In the genomic region with DNA sequence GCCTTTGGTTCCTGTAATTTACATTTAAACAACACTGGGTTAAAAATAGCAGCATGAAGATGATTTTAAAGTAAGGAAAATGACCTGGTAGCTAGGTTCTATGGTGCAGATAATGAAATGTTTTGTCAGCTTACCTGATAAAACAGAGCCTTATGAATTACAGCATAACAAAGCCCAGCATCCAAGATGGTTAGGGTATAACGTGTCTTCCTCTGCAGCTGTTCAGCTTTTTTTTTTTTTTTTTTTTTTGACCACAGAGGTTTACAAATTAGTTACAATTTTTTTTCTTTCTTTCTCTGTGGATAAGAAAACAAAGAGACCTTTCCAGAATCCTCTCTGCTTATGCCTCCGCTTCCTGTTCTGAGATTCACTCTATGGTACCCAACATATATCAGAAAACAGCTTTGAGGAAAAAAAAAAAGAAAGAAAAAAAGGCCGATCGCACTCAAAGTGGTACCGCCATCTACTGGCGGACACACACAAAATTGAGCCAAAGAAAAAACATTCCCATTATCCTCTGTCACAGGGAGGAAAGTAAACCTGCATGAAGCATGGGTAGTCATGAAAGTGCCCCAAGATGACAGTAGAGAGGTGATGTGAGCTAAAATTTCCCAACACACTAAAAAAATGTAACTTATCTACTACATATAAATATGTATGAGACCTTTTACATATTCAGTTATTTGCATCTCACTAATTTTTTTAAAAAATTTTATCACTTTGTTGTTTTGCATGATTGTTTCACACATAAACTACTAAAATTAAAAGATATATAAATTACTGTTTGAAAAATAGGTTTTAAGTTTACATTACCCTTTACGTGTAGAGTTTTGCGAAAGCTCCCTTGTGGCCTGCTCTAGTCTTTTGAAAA, we compare ENCODE assay signal across 8 cellular contexts. TPM values are rescaled to one million over a fixed set of nuclear protein-coding genes. Genes with fewer than 3 reads are reported as not detected.
A peak's percentile ranks its signal among the peaks of the same experiment; 100 is the strongest.
DNase-seq lines count a peak whose midpoint lies in the region; ATAC-seq and TF ChIP-seq lines count a peak whose summit lies in the region.

A gene (minus strand): TSS at position 362 of the 871 bp plus-strand sequence. CDS start 27,656 bp downstream, outside the sequence.

- no peaks in the 10 kb centered on the region for H3K27me3 ChIP-seq in CD8-positive, alpha-beta T cell (ENCODE audit: insufficient read depth, low read length)

- no peak within 1 kb of the TSS for H3K27ac Mint-ChIP-seq in CD8-positive, alpha-beta T cell
- H3K27ac Mint-ChIP-seq in immature natural killer cell: no peak within 1 kb of the TSS

- no peaks in the 10 kb centered on the region for H3K9me3 Mint-ChIP-seq in CD8-positive, alpha-beta T cell
- H3K9me3 Mint-ChIP-seq in immature natural killer cell: peaks cover 0 to 2% (median 0%) of the 10 kb centered on the region in 6 donors

- H3K4me3 Mint-ChIP-seq in CD8-positive, alpha-beta T cell: peak within 1 kb of the TSS; percentile 21
- peak within 1 kb of the TSS in 4 of 5 donors; percentile 12 to 54 (median 32) for H3K4me3 Mint-ChIP-seq in immature natural killer cell

- H3K4me1 ChIP-seq in CD8-positive, alpha-beta T cell (ENCODE audit: insufficient read depth, low read length): no peaks in the 10 kb centered on the region

- no peaks in the 10 kb centered on the region for H3K36me3 Mint-ChIP-seq in CD8-positive, alpha-beta T cell
- no peaks in the 10 kb centered on the region for H3K36me3 Mint-ChIP-seq in immature natural killer cell

- H3K36me3 ChIP-seq in CD8-positive, alpha-beta T cell (ENCODE audit: insufficient read depth, low read length): no peaks in the 10 kb centered on the region

- CTCF ChIA-PET in CD8-positive, alpha-beta T cell (lab: Charles Lee): interaction anchor here (0.6 to 1.1 kb wide), 3 partner anchors 9 to 644 kb away, joined by 3 read pairs; no protein-coding TSS in a partner anchor

- DNase-seq in CD8-positive, alpha-beta T cell: no peak
- DNase-seq in NCI-H2196 (lab: John Stamatoyannopoulos, UW; ENCODE audit: unreplicated experiment): peak; percentile 47
- DNase-seq in amniotic epithelial cell (ENCODE audit: low read depth): peak; percentile 33
- DNase-seq in immature natural killer cell: peak in 1 of 3 donors; percentile 1
- peak; percentile 26 for DNase-seq in stromal cell of bone marrow (ENCODE audit: low read depth)
- DNase-seq in activated effector memory CD4-positive, alpha-beta T cell treated with Interleukin-2 at 50 U/mL for 16 hours: no peak

- peak; percentile 10 for TF ChIP-seq CTCF in CD8-positive, alpha-beta T cell (IDR thresholded peaks at IDR 0.05)

- H3K4me1 Mint-ChIP-seq in CD8-positive, alpha-beta T cell (ENCODE audit: low read depth): peaks cover 6% of the 10 kb centered on the region
- H3K4me1 Mint-ChIP-seq in immature natural killer cell: peaks cover 3 to 10% of the 10 kb centered on the region in 2 donors

- no peaks in the 10 kb centered on the region for H3K27me3 Mint-ChIP-seq in CD8-positive, alpha-beta T cell (ENCODE audit: low read depth)
- peaks cover 0 to 3% (median 1%) of the 10 kb centered on the region in 3 donors for H3K27me3 Mint-ChIP-seq in immature natural killer cell (ENCODE audit: low read depth in 3 of 3)

- H3K9me3 ChIP-seq in CD8-positive, alpha-beta T cell (ENCODE audit: low read length): no peaks in the 10 kb centered on the region

- no peak within 1 kb of the TSS for H3K27ac ChIP-seq in CD8-positive, alpha-beta T cell (ENCODE audit: low read depth, low read length)

- ATAC-seq in CD8-positive, alpha-beta T cell: no peak
- peak; percentile 66 for ATAC-seq in GM18867 (IDR thresholded peaks at IDR 0.05; ENCODE audit: unreplicated experiment)
- peak; percentile 65 for ATAC-seq in HG03159 (IDR thresholded peaks at IDR 0.05; ENCODE audit: unreplicated experiment)

- no peak within 1 kb of the TSS for H3K4me3 ChIP-seq in CD8-positive, alpha-beta T cell (ENCODE audit: low read depth, low read length)

- POLR2A ChIA-PET in CD8-positive, alpha-beta T cell (lab: Charles Lee): no interaction called here

- intact Hi-C loops in CD8-positive, alpha-beta T cell (cut with DNase I, micrococcal nuclease): loop anchor here in 1 of 2 experiments (10.0 kb wide), 1 partner anchor 209 kb away; no protein-coding TSS in a partner anchor

RNA-seq across cellular contexts. Expression of the gene that starts here (rescaled TPM):
- under 1 TPM in 1 of 2 experiments, not detected in 1; 0.33 TPM for total RNA-seq in CD8-positive, alpha-beta T cell
- polyA plus RNA-seq in immature natural killer cell: not detected

Comparison
In these comparisons a context has a peak if more than half of its experiments do, and no peak if none do; other contexts are left out.
1. DNase-seq: peak in NCI-H2196 (single experiment), amniotic epithelial cell (single experiment) and stromal cell of bone marrow (single experiment); none in CD8-positive, alpha-beta T cell (0 of 7) and activated effector memory CD4-positive, alpha-beta T cell treated with Interleukin-2 at 50 U/mL for 16 hours (single experiment).